Comparison of ENCODE assay signal across 8 cellular contexts in the genomic region with DNA sequence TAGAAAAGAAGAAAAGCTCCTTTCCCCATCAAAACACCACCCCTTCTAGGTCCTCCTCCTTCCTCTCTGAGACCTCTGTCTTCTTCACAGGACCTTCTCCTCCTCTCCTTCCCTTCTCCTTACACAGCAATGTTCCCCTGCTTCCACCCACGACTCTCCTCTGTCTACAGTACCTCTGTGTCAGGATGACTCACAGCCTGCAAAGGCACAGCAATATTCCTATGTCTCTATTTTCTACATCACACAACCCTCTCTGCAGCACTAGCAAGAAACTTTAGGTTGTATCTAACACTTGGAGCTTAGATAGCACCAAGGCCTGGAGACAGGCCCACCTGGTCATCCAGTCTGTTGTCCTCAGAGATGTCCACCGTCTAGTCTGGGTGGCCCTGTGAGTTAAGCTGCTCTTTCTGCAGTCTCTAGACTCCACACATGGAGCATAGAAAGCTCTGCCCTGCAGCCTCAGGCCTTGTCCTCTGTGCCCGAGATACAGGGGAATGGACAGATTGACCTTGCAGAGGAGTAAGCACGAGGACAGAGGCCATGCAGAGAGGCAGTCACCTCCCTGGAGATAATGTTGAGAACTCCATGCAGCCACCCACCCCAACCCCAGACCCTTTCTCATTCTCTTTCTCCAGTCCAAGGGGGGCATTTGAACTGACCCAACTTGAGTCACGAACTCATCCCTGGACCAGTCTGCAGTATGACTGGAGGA.
DNase-seq lines count a peak whose midpoint lies in the region; ATAC-seq lines count a peak whose summit lies in the region.

No MANE protein-coding gene starts in this region.

- peak overlapping the region; percentile 83 for H3K4me3 ChIP-seq in CD4-positive, CD25-positive, alpha-beta regulatory T cell (ENCODE audit: low read depth, low read length)
- no peak overlapping the region for H3K4me3 ChIP-seq in MG63

- DNase-seq in CD4-positive, CD25-positive, alpha-beta regulatory T cell, result no peak
- DNase-seq in MG63 (peak; percentile 29), caudate nucleus (lab: John Stamatoyannopoulos, UW) (peak in 38 of 61 donors; percentile 17 to 94 (median 42)), non-pigmented ciliary epithelial cell (ENCODE audit: low read depth) (peak; percentile 55), DMS153 (lab: John Stamatoyannopoulos, UW) (no peak), UCSD-AML1 (lab: John Stamatoyannopoulos, UW; ENCODE audit: unreplicated experiment) (no peak)

- no peak for ATAC-seq in CD4-positive, CD25-positive, alpha-beta regulatory T cell (ENCODE audit: low read depth in 2 of 2)
- no peak for ATAC-seq in GM19023 (IDR thresholded peaks at IDR 0.05; ENCODE audit: unreplicated experiment)
- no peak for ATAC-seq in HG02870 (IDR thresholded peaks at IDR 0.05; ENCODE audit: unreplicated experiment)

- H3K27ac ChIP-seq in CD4-positive, CD25-positive, alpha-beta regulatory T cell (ENCODE audit: insufficient read depth, low read length, poor library complexity, severe bottlenecking), result peak overlapping the region; percentile 27
- peak overlapping the region; percentile 65 for H3K27ac ChIP-seq in caudate nucleus (ENCODE audit: low read depth, low read length)

- peak overlapping the region; percentile 84 to 97 (median 87) for H3K4me3 Mint-ChIP-seq in CD4-positive, CD25-positive, alpha-beta regulatory T cell

- no peaks in the 10 kb centered on the region for H3K27me3 ChIP-seq in CD4-positive, CD25-positive, alpha-beta regulatory T cell (ENCODE audit: control insufficient read depth, insufficient read depth, low read length)
- H3K27me3 ChIP-seq in MG63, result no peaks in the 10 kb centered on the region

- H3K27ac Mint-ChIP-seq in CD4-positive, CD25-positive, alpha-beta regulatory T cell, result peak overlapping the region; percentile 9 to 50 (median 26)

- H3K4me1 ChIP-seq in CD4-positive, CD25-positive, alpha-beta regulatory T cell (ENCODE audit: control insufficient read depth, insufficient read depth, low read length, poor library complexity, severe bottlenecking), result no peaks in the 10 kb centered on the region

- peaks cover 0 to 1% (median 0%) of the 10 kb centered on the region in 7 donors for H3K9me3 Mint-ChIP-seq in CD4-positive, CD25-positive, alpha-beta regulatory T cell

- no peaks in the 10 kb centered on the region for H3K36me3 Mint-ChIP-seq in CD4-positive, CD25-positive, alpha-beta regulatory T cell

- H3K9me3 ChIP-seq in CD4-positive, CD25-positive, alpha-beta regulatory T cell (ENCODE audit: control insufficient read depth in 2 of 2, low read length in 2 of 2), result no peaks in the 10 kb centered on the region
- H3K9me3 ChIP-seq in MG63, result no peaks in the 10 kb centered on the region

- no peaks in the 10 kb centered on the region for H3K27me3 Mint-ChIP-seq in CD4-positive, CD25-positive, alpha-beta regulatory T cell

- H3K4me1 Mint-ChIP-seq in CD4-positive, CD25-positive, alpha-beta regulatory T cell, result peaks cover 0 to 25% (median 10%) of the 10 kb centered on the region in 4 donors

- no peaks in the 10 kb centered on the region for H3K36me3 ChIP-seq in CD4-positive, CD25-positive, alpha-beta regulatory T cell (ENCODE audit: control insufficient read depth, insufficient read depth, low read length)
- H3K36me3 ChIP-seq in MG63, result no peaks in the 10 kb centered on the region

Comparison
In these comparisons a context has a peak if more than half of its experiments do, and no peak if none do; other contexts are left out.
1. DNase-seq: peak in MG63 (single experiment), caudate nucleus (38 of 61) and non-pigmented ciliary epithelial cell (single experiment); none in CD4-positive, CD25-positive, alpha-beta regulatory T cell (0 of 3), DMS153 (single experiment) and UCSD-AML1 (single experiment).